8 cellular contexts compared by ENCODE assay signal in the genomic region with DNA sequence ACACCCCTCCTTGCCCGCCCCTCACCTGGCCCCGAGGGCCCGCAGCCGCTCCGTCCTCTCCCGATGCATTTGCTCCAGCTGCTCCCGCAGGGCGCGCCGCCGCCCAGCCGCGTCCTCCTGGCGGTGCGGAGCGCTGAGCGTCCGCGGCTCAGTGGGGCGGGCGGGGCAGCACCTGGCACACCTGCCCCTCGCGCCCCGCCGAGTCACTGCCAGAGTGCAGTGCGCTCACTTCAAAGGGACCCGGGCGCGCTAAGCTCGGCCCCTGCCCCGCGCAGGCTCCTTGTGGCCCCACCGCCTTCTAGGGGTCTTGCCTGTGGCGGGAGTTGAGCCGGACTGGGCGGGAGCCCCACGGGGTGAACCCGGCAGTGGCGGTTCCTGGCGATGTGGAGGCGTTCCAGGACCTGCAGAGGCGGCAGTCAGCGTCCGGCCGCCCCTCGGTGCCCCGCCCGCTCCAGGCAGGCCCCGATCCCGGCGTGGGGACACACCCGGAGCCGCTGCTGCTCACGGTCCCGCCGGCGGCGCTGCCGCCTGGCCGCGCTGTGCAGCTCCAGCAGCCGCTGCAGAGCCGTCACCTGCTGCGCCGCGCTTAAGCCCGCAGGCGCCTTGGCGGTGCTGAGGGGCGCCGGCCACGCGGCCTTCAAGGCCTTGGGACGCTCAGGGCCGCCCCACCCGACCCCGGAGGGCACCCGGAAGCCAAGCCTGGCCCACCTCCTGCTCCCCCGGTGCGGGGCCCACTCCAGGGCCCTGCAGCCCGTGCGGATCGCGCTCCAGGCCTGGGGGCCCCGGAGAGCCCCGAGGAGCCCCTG. TPM values are rescaled to one million over a fixed set of nuclear protein-coding genes. Genes with fewer than 3 reads are reported as not detected.
DNase-seq lines count a peak whose midpoint lies in the region; ATAC-seq and TF ChIP-seq lines count a peak whose summit lies in the region.

No MANE protein-coding gene starts in this region.

- no peaks in the 10 kb centered on the region for H3K9me3 ChIP-seq in HAP-1
- no peaks in the 10 kb centered on the region for H3K9me3 ChIP-seq in neuronal stem cell (replicated peaks in 1 of 2; ENCODE audit: control insufficient read depth in 2 of 2, insufficient read depth in 1 of 2, low read depth in 1 of 2, low read length in 2 of 2)
- H3K9me3 ChIP-seq in vagina, result no peaks in the 10 kb centered on the region

- H3K4me3 Mint-ChIP-seq in activated T-helper 17 cell treated with anti-CD3 and anti-CD28 coated beads, Interleukin-2, amount 50 U/mL, for 72 hours, result peak overlapping the region; percentile 33

- H3K36me3 Mint-ChIP-seq in activated T-helper 17 cell treated with anti-CD3 and anti-CD28 coated beads, Interleukin-2, amount 50 U/mL, for 72 hours (ENCODE audit: low read depth), result peaks cover 13% of the 10 kb centered on the region

- in situ Hi-C loops in HAP-1 (cut with MboI; ENCODE audit: low sequenced_read_pairs), result no loop called here

- no peak overlapping the region for H2BK12ac ChIP-seq in neuronal stem cell (ENCODE audit: low read length)

- DNase-seq in GM03348 (ENCODE audit: low spot score) (peak; percentile 78), HAP-1 (ENCODE audit: low spot score in 2 of 2) (peak; percentile 14 to 66), NCI-H2196 treated with DMSO at 0.1 percent for 48 hours (lab: John Stamatoyannopoulos, UW; ENCODE audit: unreplicated experiment) (peak; percentile 27), foreskin fibroblast (peak; percentile 50 to 74), neuronal stem cell (ENCODE audit: low spot score) (peak; percentile 59), vagina (ENCODE audit: extremely low spot score in 2 of 2) (no peak), NOMO-1 treated with dmso at 0.1 percent for 144 hours (lab: John Stamatoyannopoulos, UW; ENCODE audit: unreplicated experiment) (no peak)

- H4K8ac ChIP-seq in neuronal stem cell (ENCODE audit: low read depth, low read length), result no peak overlapping the region

- intact Hi-C loops in vagina (cut with DNase I), result loop anchor here (10.0 kb wide), 1 partner anchor 135 kb away; a partner anchor contains a TSS

- H3K4me3 ChIP-seq in HAP-1, result peak overlapping the region; percentile 39
- peak overlapping the region; percentile 43 to 50 for H3K4me3 ChIP-seq in foreskin fibroblast (ENCODE audit: low read depth in 1 of 2, low read length in 2 of 2)
- H3K4me3 ChIP-seq in neuronal stem cell (ENCODE audit: low read length in 2 of 2), result peak overlapping the region; percentile 46 to 79
- peak overlapping the region; percentile 49 to 70 for H3K4me3 ChIP-seq in vagina

- peak; percentile 88 for ATAC-seq in activated T-helper 17 cell treated with anti-CD3 and anti-CD28 coated beads, Interleukin-2, amount 50 U/mL, for 72 hours (replicated peaks)

- H3K79me1 ChIP-seq in neuronal stem cell (ENCODE audit: low read depth, low read length), result no peaks in the 10 kb centered on the region

- H3K36me3 ChIP-seq in HAP-1 (replicated peaks) (peaks cover 10% of the 10 kb centered on the region), neuronal stem cell (replicated peaks in 1 of 2; ENCODE audit: control insufficient read depth in 2 of 2, insufficient read depth in 2 of 2, low read length in 2 of 2) (peaks cover 14 to 15% of the 10 kb centered on the region in 2 donors), vagina (peaks cover 0 to 19% of the 10 kb centered on the region in 2 donors)

- H3K4me1 ChIP-seq in HAP-1 (peaks cover 14% of the 10 kb centered on the region), neuronal stem cell (ENCODE audit: control insufficient read depth in 2 of 2, insufficient read depth in 1 of 2, low read depth in 1 of 2, low read length in 2 of 2) (peaks cover 0 to 11% of the 10 kb centered on the region in 2 donors), vagina (peaks cover 41% of the 10 kb centered on the region)

- H3K9ac ChIP-seq in neuronal stem cell (ENCODE audit: low read depth, low read length, poor library complexity), result peak overlapping the region; percentile 89

- WGBS in neuronal stem cell (ENCODE audit: extremely low coverage in 2 of 2, insufficient read length in 2 of 2, insufficient replicate concordance in 1 of 2), 2 donors, result no CpG with 5 or more reads among the region's 86 CpGs

- H3K27ac Mint-ChIP-seq in activated T-helper 17 cell treated with anti-CD3 and anti-CD28 coated beads, Interleukin-2, amount 50 U/mL, for 72 hours, result no peak overlapping the region

- H3K27me3 ChIP-seq in HAP-1 (ENCODE audit: low read depth) (no peaks in the 10 kb centered on the region), neuronal stem cell (ENCODE audit: control insufficient read depth in 3 of 3, insufficient read depth in 3 of 3, low read depth in 1 of 3, low read length in 3 of 3) (peaks cover 0 to 40% (median 31%) of the 10 kb centered on the region in 3 experiments), vagina (no peaks in the 10 kb centered on the region)

- no peak for TF ChIP-seq POLR2A in vagina (IDR thresholded peaks at IDR 0.05)

- H3K9me3 Mint-ChIP-seq in activated T-helper 17 cell treated with anti-CD3 and anti-CD28 coated beads, Interleukin-2, amount 50 U/mL, for 72 hours, result no peaks in the 10 kb centered on the region

- no peaks in the 10 kb centered on the region for H3K27me3 Mint-ChIP-seq in activated T-helper 17 cell treated with anti-CD3 and anti-CD28 coated beads, Interleukin-2, amount 50 U/mL, for 72 hours

- peaks cover 8% of the 10 kb centered on the region for H3K4me1 Mint-ChIP-seq in activated T-helper 17 cell treated with anti-CD3 and anti-CD28 coated beads, Interleukin-2, amount 50 U/mL, for 72 hours

- no peak overlapping the region for H3K14ac ChIP-seq in neuronal stem cell (ENCODE audit: low read length)

- H2BK120ac ChIP-seq in neuronal stem cell (ENCODE audit: low read depth, low read length), result peak overlapping the region; percentile 10

- H2AK5ac ChIP-seq in neuronal stem cell (ENCODE audit: low read depth, low read length), result peak overlapping the region; percentile 83

- H3K4me2 ChIP-seq in neuronal stem cell (ENCODE audit: insufficient read depth, low read length, poor library complexity, severe bottlenecking), result peak overlapping the region; percentile 99

- H3K27ac ChIP-seq in neuronal stem cell (replicated peaks; ENCODE audit: low read length) (no peak overlapping the region), vagina (peak overlapping the region; percentile 4)

- peak overlapping the region; percentile 66 for H2BK15ac ChIP-seq in neuronal stem cell (ENCODE audit: low read length)

- peak overlapping the region; percentile 92 for H3K18ac ChIP-seq in neuronal stem cell (ENCODE audit: low read length)

- H4K91ac ChIP-seq in neuronal stem cell (ENCODE audit: low read depth, low read length, poor library complexity), result no peak overlapping the region

- H3K23ac ChIP-seq in neuronal stem cell (ENCODE audit: low read depth, low read length, poor library complexity), result peak overlapping the region; percentile 78

- H3K4ac ChIP-seq in neuronal stem cell (ENCODE audit: low read length), result no peak overlapping the region

- peak; percentile 2 for TF ChIP-seq CTCF in foreskin fibroblast (IDR thresholded peaks at IDR 0.05; ENCODE audit: low read depth, low read length)
- TF ChIP-seq CTCF in vagina (IDR thresholded peaks at IDR 0.05), result peak in 1 of 3 experiments; percentile 7

- no peak overlapping the region for H2BK5ac ChIP-seq in neuronal stem cell (ENCODE audit: low read length)

- H2AFZ ChIP-seq in neuronal stem cell (ENCODE audit: low read length), result peak overlapping the region; percentile 98

RNA-seq across cellular contexts. Expression of a gene that starts 6.7 kb away (rescaled TPM):
- total RNA-seq in activated T-helper 17 cell treated with anti-CD3 and anti-CD28 coated beads, Interleukin-2, amount 50 U/mL, for 72 hours, result 100 to 1,000 TPM in 1 of 2 donors, 10 to 100 TPM in 1; 69.9 to 127 TPM
- 216 TPM for polyA plus RNA-seq in neuronal stem cell (2013, experiment 1 of 2)
- 208 TPM for polyA plus RNA-seq in neuronal stem cell (2013, experiment 2 of 2)
- total RNA-seq in vagina, result 119 TPM

RNA-seq across cellular contexts. Expression of a gene that starts 39.1 kb away (rescaled TPM):
- under 1 TPM; 0.02 to 0.05 TPM for total RNA-seq in activated T-helper 17 cell treated with anti-CD3 and anti-CD28 coated beads, Interleukin-2, amount 50 U/mL, for 72 hours
- polyA plus RNA-seq in neuronal stem cell (2013, experiment 1 of 2), result 17.5 TPM
- polyA plus RNA-seq in neuronal stem cell (2013, experiment 2 of 2), result 17.4 TPM
- total RNA-seq in vagina, result 31.9 TPM

RNA-seq across cellular contexts. Expression of a gene that starts 41.2 kb away (rescaled TPM):
- total RNA-seq in activated T-helper 17 cell treated with anti-CD3 and anti-CD28 coated beads, Interleukin-2, amount 50 U/mL, for 72 hours, result 1 to 10 TPM in 1 of 2 donors, under 1 TPM in 1; 0.09 to 1.0 TPM
- 1.0 TPM for polyA plus RNA-seq in neuronal stem cell (2013, experiment 1 of 2)
- 1.1 TPM for polyA plus RNA-seq in neuronal stem cell (2013, experiment 2 of 2)
- 1.2 TPM for total RNA-seq in vagina

Comparison
In these comparisons a context has a peak if more than half of its experiments do, and no peak if none do; other contexts are left out.
1. DNase-seq: peak in GM03348 (single experiment), HAP-1 (2 of 2), NCI-H2196 treated with DMSO at 0.1 percent for 48 hours (single experiment), foreskin fibroblast (2 of 2) and neuronal stem cell (single experiment); none in vagina (0 of 2) and NOMO-1 treated with dmso at 0.1 percent for 144 hours (single experiment).
2. RNA of a gene that starts 39.1 kb away (total RNA-seq): 31.9 TPM in vagina (single experiment); 0.02 to 0.05 TPM in activated T-helper 17 cell treated with anti-CD3 and anti-CD28 coated beads, Interleukin-2, amount 50 U/mL, for 72 hours; every median in the first group is over 10 times any median in the second.
3. Peak in every context shown above with its lines, with median percentiles within 50 percentile points of each other: H3K4me3 ChIP-seq.